1 cellular context compared by ENCODE assay signal in genomic region chr6:157274471-157275226, GRCh38.
TF ChIP-seq lines count a peak whose summit lies in the region.

No MANE protein-coding gene starts in this region.

TF ChIP-seq in HepG2, 621 proteins besides CTCF, POLR2A, EP300 and RAD21 (continued from another document and continues in another):
- peak; percentile 54 for TF ChIP-seq ZNF142 (CRISPR knock-in tag; IDR thresholded peaks at IDR 0.05)
- peak; percentile 74; the same call in 1 of the 2 replicates for TF ChIP-seq GABPB1 (CRISPR knock-in tag; IDR thresholded peaks at IDR 0.05)
- TF ChIP-seq MXD1 (CRISPR knock-in tag; IDR thresholded peaks at IDR 0.05), result 0 out of 2 replicates have a peak, but pooled peaks have one; percentile 49
- TF ChIP-seq ZNF639 (CRISPR knock-in tag; conservative IDR thresholded peaks at IDR 0.05), result peak; percentile 52; the same call in 1 of the 2 replicates
- TF ChIP-seq ZSCAN22 (CRISPR knock-in tag; IDR thresholded peaks at IDR 0.05), result 0 out of 2 replicates have a peak, but pooled peaks have one; percentile 33
- peak; percentile 58; the same call in 1 of the 2 replicates for TF ChIP-seq SPEN (CRISPR knock-in tag; IDR thresholded peaks at IDR 0.05; ENCODE audit: low read depth)
- no peak for TF ChIP-seq RAD51 (IDR thresholded peaks at IDR 0.05; ENCODE audit: borderline replicate concordance)
- TF ChIP-seq ZNF687 (CRISPR knock-in tag; IDR thresholded peaks at IDR 0.05), result peak; percentile 92
- TF ChIP-seq ISX (CRISPR knock-in tag; conservative IDR thresholded peaks at IDR 0.05), result 0 out of 2 replicates have a peak, but pooled peaks have one; percentile 18
- TF ChIP-seq RARA (CRISPR knock-in tag; IDR thresholded peaks at IDR 0.05), result peak; percentile 7; the same call in 1 of the 2 replicates
- 0 out of 2 replicates have a peak, but pooled peaks have one; percentile 18 for TF ChIP-seq FOXA3 (CRISPR knock-in tag; IDR thresholded peaks at IDR 0.05)
- TF ChIP-seq RBFOX2 (IDR thresholded peaks at IDR 0.05; ENCODE audit: low read depth, low read length), result peak; percentile 58
- no peak for TF ChIP-seq CBX1 (IDR thresholded peaks at IDR 0.05; ENCODE audit: low read depth)
- peak; percentile 73; the same call in 1 of the 2 replicates for TF ChIP-seq KLF12 (CRISPR knock-in tag; IDR thresholded peaks at IDR 0.05; ENCODE audit: borderline replicate concordance)
- no peak for TF ChIP-seq ZNF280B (CRISPR knock-in tag; IDR thresholded peaks at IDR 0.05; ENCODE audit: borderline replicate concordance)
- TF ChIP-seq MAF1 (CRISPR knock-in tag; IDR thresholded peaks at IDR 0.05; ENCODE audit: borderline replicate concordance), result peak; percentile 24; the same call in 1 of the 2 replicates
- 0 out of 2 replicates have a peak, but pooled peaks have one; percentile 58 for TF ChIP-seq BRF2 (CRISPR knock-in tag; IDR thresholded peaks at IDR 0.05)
- 0 out of 2 replicates have a peak, but pooled peaks have one; percentile 28 for TF ChIP-seq PHF21A (CRISPR knock-in tag; IDR thresholded peaks at IDR 0.05)
- peak; percentile 66; the same call in 1 of the 2 replicates for TF ChIP-seq SMAD1 (CRISPR knock-in tag; IDR thresholded peaks at IDR 0.05; ENCODE audit: borderline replicate concordance, low read depth)
- no peak for TF ChIP-seq THAP9 (CRISPR knock-in tag; IDR thresholded peaks at IDR 0.05; ENCODE audit: borderline replicate concordance)
- no peak for TF ChIP-seq TCF12 (IDR thresholded peaks at IDR 0.05)
- TF ChIP-seq TCF12 (CRISPR knock-in tag; IDR thresholded peaks at IDR 0.05), result peak; percentile 66; the same call in 1 of the 2 replicates
- 0 out of 2 replicates have a peak, but pooled peaks have one; percentile 69 for TF ChIP-seq PAWR (CRISPR knock-in tag; IDR thresholded peaks at IDR 0.05; ENCODE audit: borderline replicate concordance)
- 0 out of 2 replicates have a peak, but pooled peaks have one; percentile 36 for TF ChIP-seq ZNF839 (CRISPR knock-in tag; IDR thresholded peaks at IDR 0.05; ENCODE audit: borderline replicate concordance)
- 0 out of 2 replicates have a peak, but pooled peaks have one; percentile 20 for TF ChIP-seq CENPT (CRISPR knock-in tag; IDR thresholded peaks at IDR 0.05; ENCODE audit: low read depth)
- no peak for TF ChIP-seq NFE2L1 (CRISPR knock-in tag; IDR thresholded peaks at IDR 0.05; ENCODE audit: borderline replicate concordance)
- TF ChIP-seq FOSL1 (CRISPR knock-in tag; IDR thresholded peaks at IDR 0.05; ENCODE audit: borderline replicate concordance), result 0 out of 2 replicates have a peak, but pooled peaks have one; percentile 35
- no peak for TF ChIP-seq SNRNP70 (IDR thresholded peaks at IDR 0.05; ENCODE audit: low read depth, low read length)
- TF ChIP-seq PAX8 (CRISPR knock-in tag; IDR thresholded peaks at IDR 0.05; ENCODE audit: borderline replicate concordance), result peak; percentile 65; the same call in 1 of the 2 replicates
- peak; percentile 78 for TF ChIP-seq SALL2 (CRISPR knock-in tag; IDR thresholded peaks at IDR 0.05)
- TF ChIP-seq ZNF605 (CRISPR knock-in tag; IDR thresholded peaks at IDR 0.05), result peak; percentile 46; the same call in 1 of the 2 replicates
- 0 out of 2 replicates have a peak, but pooled peaks have one; percentile 28 for TF ChIP-seq JUN (CRISPR knock-in tag; IDR thresholded peaks at IDR 0.05)
- no peak for TF ChIP-seq ZFP37 (CRISPR knock-in tag; IDR thresholded peaks at IDR 0.05; ENCODE audit: borderline replicate concordance)
- TF ChIP-seq CREBL2 (CRISPR knock-in tag; IDR thresholded peaks at IDR 0.05; ENCODE audit: borderline replicate concordance), result peak; percentile 70; the same call in 1 of the 2 replicates
- peak; percentile 51; the same call in 1 of the 2 replicates for TF ChIP-seq TFDP2 (CRISPR knock-in tag; IDR thresholded peaks at IDR 0.05)
- peak; percentile 62; the same call in 1 of the 2 replicates for TF ChIP-seq SIN3A (IDR thresholded peaks at IDR 0.05; ENCODE audit: borderline replicate concordance, low read depth, low read length)
- peak; percentile 39 for TF ChIP-seq HNRNPLL (IDR thresholded peaks at IDR 0.05; ENCODE audit: low read depth, low read length, poor library complexity, severe bottlenecking)
- no peak for TF ChIP-seq RXRA (CRISPR knock-in tag; IDR thresholded peaks at IDR 0.05)
- TF ChIP-seq ZNF33B (CRISPR knock-in tag; IDR thresholded peaks at IDR 0.05), result peak; percentile 71; the same call in 1 of the 2 replicates
- peak; percentile 100 for TF ChIP-seq ZNF777 (CRISPR knock-in tag; IDR thresholded peaks at IDR 0.05)
- no peak for TF ChIP-seq PITX1 (CRISPR knock-in tag; IDR thresholded peaks at IDR 0.05)
